31 cellular contexts compared by ENCODE assay signal in genomic region chr4:19241845-19242244, GRCh38.
"Had no signal": no experiment of that assay in that cellular context is flagged by ENCODE, and none has a peak within 500 bp of the region (broad histone marks: within the 10 kb centered on the region; RNA-seq: fewer than 3 reads in every experiment).

No MANE protein-coding gene starts in this region.

- H3K27ac ChIP-seq: adrenal gland, SJSA1 had no signal

- H3K9me3 ChIP-seq: adrenal gland, SJSA1 had no signal

- ATAC-seq: activated naive CD4-positive, alpha-beta T cell treated with anti-CD3 and anti-CD28 coated beads, Interleukin-2, amount 50 U/mL, for 72 hours; activated T-cell treated with anti-CD3 and anti-CD28 coated beads, Interleukin-2, amount 50 U/mL, for 4 hours; Panc1; WTC11 had no signal

- H3K4me1 ChIP-seq: adrenal gland, SJSA1 had no signal

- DNase-seq: activated CD4-positive, alpha-beta memory T cell treated with anti-CD3 and anti-CD28 coated beads for 36 hours; activated CD4-positive, alpha-beta T cell treated with anti-CD3 and anti-CD28 coated beads for 4 hours; activated CD4-positive, alpha-beta T cell treated with anti-CD3 and anti-CD28 coated beads, Interleukin-2, amount 50 U/mL, for 1 hour; activated CD4-positive, CD25-positive, alpha-beta regulatory T cell treated with anti-CD3 and anti-CD28 coated beads, Interleukin-2, amount 50 U/mL, for 72 hours; activated CD8-positive, alpha-beta memory T cell treated with anti-CD3 and anti-CD28 coated beads, Interleukin-2, amount 50 U/mL, for 4 hours; activated gamma-delta T cell treated with Interleukin-2 at 50 U/mL for 16 hours; activated naive CD4-positive, alpha-beta T cell treated with anti-CD3 and anti-CD28 coated beads for 36 hours; activated T-cell treated with anti-CD3 and anti-CD28 coated beads for 4 hours; activated T-cell treated with anti-CD3 and anti-CD28 coated beads, Interleukin-2, amount 50 U/mL, for 4 hours; adrenal gland; anterior cingulate cortex; caudate nucleus; cerebellar nuclear complex; Karpas-422; NCI-H1105; NCI-H1417 treated with DMSO at 0.1 percent for 48 hours; NCI-H187 treated with DMSO at 0.1 percent for 48 hours; NCI-H2081; NCI-H2171 treated with DMSO at 0.1 percent for 48 hours; NCI-H2227 treated with DMSO at 0.1 percent for 48 hours; NCI-H446; NCI-H510A treated with DMSO at 0.1 percent for 48 hours; NCI-H526 treated with DMSO at 0.1 percent for 48 hours; NCI-H774; RPMI8226; SHP77 treated with DMSO at 0.1 percent for 48 hours; T1000 had no signal

- H3K36me3 ChIP-seq: adrenal gland, SJSA1 had no signal

- H3K4me3 ChIP-seq: adrenal gland, SJSA1 had no signal

- H3K27me3 ChIP-seq: adrenal gland, SJSA1 had no signal
